8 cellular contexts compared by ENCODE assay signal in genomic region chr15:32029862-32030781, GRCh38. TPM values are rescaled to one million over a fixed set of nuclear protein-coding genes. Genes with fewer than 3 reads are reported as not detected.
DNase-seq lines count a peak whose midpoint lies in the region; ATAC-seq and TF ChIP-seq lines count a peak whose summit lies in the region.

CHRNA7 (plus strand) TSS chr15:32030515; CDS start chr15:32030595, 80 bp downstream.

- H3K9me3 Mint-ChIP-seq in stimulated activated naive CD8-positive, alpha-beta T cell treated with anti-CD3 and anti-CD28 coated beads, Interleukin-15, amount 100 ng/mL, for 72 hours = no peaks in the 10 kb centered on the region

- peak within 1 kb of the TSS; percentile 30 for H3K4me3 ChIP-seq in SJSA1
- H3K4me3 ChIP-seq in lower leg skin (ENCODE audit: low read depth, poor library complexity, severe bottlenecking) = peak within 1 kb of the TSS; percentile 29

- no peak within 1 kb of the TSS for H3K27ac Mint-ChIP-seq in stimulated activated naive CD8-positive, alpha-beta T cell treated with anti-CD3 and anti-CD28 coated beads, Interleukin-15, amount 100 ng/mL, for 72 hours

- H3K4me3 Mint-ChIP-seq in stimulated activated naive CD8-positive, alpha-beta T cell treated with anti-CD3 and anti-CD28 coated beads, Interleukin-15, amount 100 ng/mL, for 72 hours = peak within 1 kb of the TSS; percentile 56 to 71

- intact Hi-C loops in lower leg skin (cut with DNase I; ENCODE audit: low total_unique reads) = no loop called here

- peaks cover 5% of the 10 kb centered on the region for H3K4me1 ChIP-seq in SJSA1 (replicated peaks)

- peak; percentile 90 for ATAC-seq in stimulated activated naive CD8-positive, alpha-beta T cell treated with anti-CD3 and anti-CD28 coated beads, Interleukin-15, amount 100 ng/mL, for 72 hours

- H3K4me1 Mint-ChIP-seq in stimulated activated naive CD8-positive, alpha-beta T cell treated with anti-CD3 and anti-CD28 coated beads, Interleukin-15, amount 100 ng/mL, for 72 hours = peaks cover 12% of the 10 kb centered on the region

- TF ChIP-seq POLR2A in lower leg skin (IDR thresholded peaks at IDR 0.05) = no peak

- 0 to 1% methylated on average over 11 to 44 of the region's 92 CpGs for WGBS in lower leg skin, 2 donors

- no peaks in the 10 kb centered on the region for H3K36me3 ChIP-seq in SJSA1

- DNase-seq in Ammon's horn (ENCODE audit: low spot score) (peak; percentile 63), GM13977 (ENCODE audit: low spot score) (peak; percentile 54), HPDE6-E6E7 (ENCODE audit: extremely low spot score) (peak; percentile 16), SJSA1 (ENCODE audit: low read depth in 1 of 2, low spot score in 2 of 2) (peak; percentile 19 to 51), dermis blood vessel endothelial cell (peak; percentile 55), lower leg skin (ENCODE audit: low spot score in 2 of 2) (peak in 1 of 2 donors; percentile 87), NCI-H2107 (lab: John Stamatoyannopoulos, UW) (no peak)
- DNase-seq in stimulated activated naive CD8-positive, alpha-beta T cell treated with anti-CD3 and anti-CD28 coated beads, Interleukin-15, amount 100 ng/mL, for 72 hours = peak; percentile 10 to 33

- no peak within 1 kb of the TSS for H3K27ac ChIP-seq in SJSA1

- peaks cover 59% of the 10 kb centered on the region for H3K27me3 ChIP-seq in SJSA1 (replicated peaks)

- no peaks in the 10 kb centered on the region; the same call in 1 of the 2 replicates for H3K9me3 ChIP-seq in SJSA1 (replicated peaks)

- H3K27me3 Mint-ChIP-seq in stimulated activated naive CD8-positive, alpha-beta T cell treated with anti-CD3 and anti-CD28 coated beads, Interleukin-15, amount 100 ng/mL, for 72 hours = peaks cover 87% of the 10 kb centered on the region

- in situ Hi-C loops in GM13977 (cut with MboI; ENCODE audit: low pct_unique_long_range_greater_than_20kb, low sequenced_read_pairs, unreplicated experiment) = no loop called here

- TF ChIP-seq CTCF in GM13977 (IDR thresholded peaks at IDR 0.05; ENCODE audit: extremely low read depth, insufficient read depth, missing control alignments) (no peak), lower leg skin (IDR thresholded peaks at IDR 0.05) (no peak)

RNA-seq across cellular contexts. Expression of gene CHRNA7, which starts in this region (rescaled TPM):
- total RNA-seq in SJSA1 (2014; rRNA removed; shearing (Covaris generic)) = 0.08 and 0.09 TPM in 2 replicates
- total RNA-seq in dermis blood vessel endothelial cell = 0.34 and 0.79 TPM in 2 replicates
- 1 to 10 TPM in 1 of 4 donors, under 1 TPM in 3; 0.45 to 1.3 (median 0.83) TPM for total RNA-seq in lower leg skin

Comparison
In these comparisons a context has a peak if more than half of its experiments do, and no peak if none do; other contexts are left out.
1. Peak in DNase-seq and H3K4me3 ChIP-seq in SJSA1; RNA of the gene not detected or under 1 TPM.
2. Peak in DNase-seq in dermis blood vessel endothelial cell; RNA of the gene not detected or under 1 TPM.